ENCODE assay signal across 21 cellular contexts in genomic region chr1:241419986-241420385, GRCh38.
"Had no signal": no experiment of that assay in that cellular context is flagged by ENCODE, and none has a peak within 500 bp of the region (broad histone marks: within the 10 kb centered on the region; RNA-seq: fewer than 3 reads in every experiment).

No MANE protein-coding gene starts in this region.

- ATAC-seq: activated CD8-positive, alpha-beta memory T cell treated with anti-CD3 and anti-CD28 coated beads, Interleukin-2, amount 10 ng/mL, durations not matched to agents 7 days and 5 days; activated CD8-positive, alpha-beta T cell treated with anti-CD3 and anti-CD28 coated beads, Interleukin-2, amount 10 ng/mL, durations not matched to agents 7 days and 5 days; activated naive CD8-positive, alpha-beta T cell treated with anti-CD3 and anti-CD28 coated beads, Interleukin-2, amount 50 U/mL, for 24 hours; left colon; naive thymus-derived CD8-positive, alpha-beta T cell; psoas muscle had no signal

- H3K36me3 ChIP-seq: sigmoid colon, tibial nerve had no signal

- H3K79me2 ChIP-seq: hepatocyte, parathyroid adenoma had no signal

- H3K27ac ChIP-seq: hepatocyte, parathyroid adenoma, psoas muscle, sigmoid colon, tibial nerve had no signal

- DNase-seq: activated B cell treated with CpG ODN at 0.5 μM for 24 hours; activated CD8-positive, alpha-beta memory T cell treated with anti-CD3 and anti-CD28 coated beads, Interleukin-2, amount 10 ng/mL, durations not matched to agents 7 days and 5 days; activated CD8-positive, alpha-beta T cell treated with anti-CD3 and anti-CD28 coated beads, Interleukin-2, amount 10 ng/mL, durations not matched to agents 7 days and 5 days; activated naive CD8-positive, alpha-beta T cell treated with anti-CD3 and anti-CD28 coated beads, Interleukin-2, amount 50 U/mL, for 24 hours; activated T-cell treated with anti-CD3 and anti-CD28 coated beads, Interleukin-2, amount 50 U/mL, for 48 hours; amygdala; caudate nucleus; islet precursor cell; left colon; mammary epithelial cell; naive thymus-derived CD8-positive, alpha-beta T cell; nucleus accumbens; psoas muscle; sigmoid colon; stimulated activated CD4-positive, alpha-beta T cell treated with anti-CD3 and anti-CD28 coated beads, Interleukin-2, amount 100 ng/mL, for 24 hours; stimulated activated naive CD4-positive, alpha-beta T cell treated with Interleukin-2 at 50 U/mL for 16 hours; T-helper 2 cell had no signal

- H3K4me2 ChIP-seq: hepatocyte, smooth muscle cell had no signal

- H3K4me3 ChIP-seq: hepatocyte, psoas muscle, sigmoid colon, smooth muscle cell, tibial nerve had no signal

- H3K9ac ChIP-seq: parathyroid adenoma had no signal

- H3K9me3 ChIP-seq: psoas muscle, sigmoid colon, tibial nerve had no signal

- H3K4me1 ChIP-seq: parathyroid adenoma, psoas muscle had no signal

- H2AFZ ChIP-seq: hepatocyte, parathyroid adenoma had no signal
